In the genomic region with DNA sequence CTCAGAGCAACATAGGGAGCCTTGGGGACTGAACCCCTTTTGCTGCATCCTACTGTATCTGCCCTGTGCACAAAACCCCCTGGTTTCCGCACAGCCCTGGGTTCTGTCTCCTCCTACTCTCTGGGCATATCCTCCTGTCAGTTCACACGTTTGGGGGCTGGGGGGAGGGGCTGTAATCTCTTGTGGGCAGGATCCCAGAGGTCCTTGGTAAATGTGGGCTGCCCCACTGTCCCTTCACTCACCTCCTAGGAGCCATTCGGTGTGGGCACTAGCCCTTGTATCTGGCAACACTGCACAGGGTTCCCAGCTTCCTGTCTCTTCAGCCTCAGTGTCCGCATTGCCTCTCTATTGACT, we compare ENCODE assay signal across 23 cellular contexts.
DNase-seq lines count a peak whose midpoint lies in the region; ATAC-seq, FAIRE-seq and TF ChIP-seq lines count a peak whose summit lies in the region.
"Had no signal": no experiment of that assay in that cellular context is flagged by ENCODE, and none has a peak within 500 bp of the region (broad histone marks: within the 10 kb centered on the region; RNA-seq: fewer than 3 reads in every experiment).

No MANE protein-coding gene starts in this region.

- H2BK5ac ChIP-seq in H1 (ENCODE audit: low read depth, low read length), result no peak overlapping the region

- H3K27ac ChIP-seq in GM23338 (ENCODE audit: low read depth) (no peak overlapping the region), H1 (ENCODE audit: low read depth, low read length) (no peak overlapping the region), neural progenitor cell (no peak overlapping the region)
- H3K27ac ChIP-seq: RWPE1 had no signal

- no peak for TF ChIP-seq EP300 in H1 (IDR thresholded peaks at IDR 0.05; ENCODE audit: borderline replicate concordance in 1 of 2, low read depth in 2 of 2, low read length in 2 of 2)

- no peak for TF ChIP-seq CTCF in GM23338 (conservative IDR thresholded peaks at IDR 0.05; ENCODE audit: low read depth in 2 of 2)
- no peak for TF ChIP-seq CTCF in H1 (IDR thresholded peaks at IDR 0.05; ENCODE audit: control extremely low read depth in 1 of 3, insufficient read depth in 1 of 3, low read depth in 1 of 3, low read length in 3 of 3)
- TF ChIP-seq CTCF in neural progenitor cell (IDR thresholded peaks at IDR 0.05), result no peak

- peak; percentile 66 for ATAC-seq in GM23338
- no peak for ATAC-seq in HG02840 (IDR thresholded peaks at IDR 0.05; ENCODE audit: low FRiP score, unreplicated experiment)
- ATAC-seq: K562, Panc1 had no signal

- no peak overlapping the region for H2AK5ac ChIP-seq in H1 (ENCODE audit: low read depth, low read length)

- peak overlapping the region; percentile 83 for H2AFZ ChIP-seq in GM23338
- peak overlapping the region; percentile 97 for H2AFZ ChIP-seq in H1 (ENCODE audit: low read length)
- peak overlapping the region; percentile 97 for H2AFZ ChIP-seq in neural progenitor cell (replicated peaks)

- H3K27me3 Mint-ChIP-seq in GM23338 (ENCODE audit: insufficient read depth, low read depth, poor library complexity) (no peaks in the 10 kb centered on the region), neural progenitor cell (ENCODE audit: insufficient read depth, low read depth) (no peaks in the 10 kb centered on the region)
- no peaks in the 10 kb centered on the region for H3K27me3 Mint-ChIP-seq in activated naive CD8-positive, alpha-beta T cell treated with anti-CD3 and anti-CD28 coated beads for 36 hours

- POLR2A ChIA-PET in H1 (lab: Charles Lee; ENCODE audit: partially characterized antibody), result no interaction called here

- H3F3A ChIP-seq in GM23338 (replicated peaks; ENCODE audit: low read depth), result no peaks in the 10 kb centered on the region
- no peaks in the 10 kb centered on the region for H3F3A ChIP-seq in neural progenitor cell (ENCODE audit: low read depth)

- H3K4me1 Mint-ChIP-seq in GM23338 (peaks cover 4% of the 10 kb centered on the region), neural progenitor cell (peaks cover 5% of the 10 kb centered on the region)
- H3K4me1 Mint-ChIP-seq in activated naive CD8-positive, alpha-beta T cell treated with anti-CD3 and anti-CD28 coated beads for 36 hours, result no peaks in the 10 kb centered on the region
- H3K4me1 Mint-ChIP-seq: CD4-positive, alpha-beta memory T cell had no signal

- WGBS in H1 (ENCODE audit: extremely low coverage in 1 of 2, insufficient coverage in 1 of 2, insufficient read length in 1 of 2, insufficient replicate concordance in 2 of 2, low coverage in 1 of 2, low lambda C conversion rate in 2 of 2, missing lambda C conversion rate in 1 of 2), 2 experiments, result 62% methylated on average over 4 of the region's 4 CpGs; no CpG with 5 or more reads in 1 of the 2 experiments

- H4K91ac ChIP-seq in H1 (replicated peaks; ENCODE audit: insufficient read length, low read length), result no peak overlapping the region

- H3K9me3 ChIP-seq in H1 (ENCODE audit: insufficient read depth in 2 of 2, low read depth in 1 of 2, low read length in 1 of 2) (no peaks in the 10 kb centered on the region), neural progenitor cell (ENCODE audit: low read depth) (no peaks in the 10 kb centered on the region)

- no peaks in the 10 kb centered on the region for H3K79me2 ChIP-seq in GM23338 (replicated peaks; ENCODE audit: insufficient read depth)
- H3K79me2 ChIP-seq in H1 (ENCODE audit: control insufficient read depth in 1 of 2, insufficient read depth in 2 of 2, low read length in 2 of 2), result no peaks in the 10 kb centered on the region
- H3K79me2 ChIP-seq in neural progenitor cell (ENCODE audit: low read depth), result no peaks in the 10 kb centered on the region

- H3K27ac Mint-ChIP-seq in GM23338 (no peak overlapping the region), neural progenitor cell (peak overlapping the region; percentile 36)
- no peak overlapping the region for H3K27ac Mint-ChIP-seq in activated naive CD8-positive, alpha-beta T cell treated with anti-CD3 and anti-CD28 coated beads for 36 hours
- H3K27ac Mint-ChIP-seq: CD4-positive, alpha-beta memory T cell had no signal

- no peak overlapping the region for H3K4me3 ChIP-seq in GM23338
- H3K4me3 ChIP-seq in H1 (ENCODE audit: extremely low read depth in 1 of 4, insufficient read depth in 2 of 4, low read depth in 3 of 4, low read length in 4 of 4), result no peak overlapping the region
- no peak overlapping the region for H3K4me3 ChIP-seq in neural progenitor cell
- H3K4me3 ChIP-seq: K562 had no signal

- no peak overlapping the region for H4K5ac ChIP-seq in H1 (ENCODE audit: insufficient read length, low read depth, low read length)

- FAIRE-seq in H1 (lab: Jason Lieb, UNC) (no peak), H54 (lab: Jason Lieb, UNC) (no peak)
- FAIRE-seq: GM12891, HTR-8/SVneo, K562 had no signal

- H3K4ac ChIP-seq in H1 (replicated peaks; ENCODE audit: insufficient read length, low read depth, low read length), result no peak overlapping the region

- no peak overlapping the region for H2BK120ac ChIP-seq in H1 (replicated peaks; ENCODE audit: low read depth, low read length)

- H3K23me2 ChIP-seq in H1 (ENCODE audit: low read depth, low read length), result no peaks in the 10 kb centered on the region

- H2BK12ac ChIP-seq in H1 (ENCODE audit: low read depth, low read length), result no peak overlapping the region

- no peak overlapping the region for H3K23ac ChIP-seq in H1 (ENCODE audit: insufficient read length)

- DNase-seq in GM23338 (ENCODE audit: low spot score) (no peak), NCI-H1092 (lab: John Stamatoyannopoulos, UW) (peak; percentile 32), H1 (ENCODE audit: low read depth in 1 of 2, low spot score in 2 of 2) (no peak), neural progenitor cell (ENCODE audit: low spot score) (no peak), H54 (ENCODE audit: insufficient read length, low spot score) (no peak), NCI-H128 (lab: John Stamatoyannopoulos, UW; ENCODE audit: unreplicated experiment) (no peak)
- no peak for DNase-seq in activated naive CD8-positive, alpha-beta T cell treated with anti-CD3 and anti-CD28 coated beads for 36 hours
- DNase-seq: C1 segment of cervical spinal cord; CD4-positive, alpha-beta memory T cell; COR-L47; DMS53; EL; GDM1; Kasumi-1; NCI-H1417 treated with DMSO at 0.1 percent for 48 hours; NCI-H187 treated with DMSO at 0.1 percent for 48 hours; NCI-H446 had no signal

- H3K4me2 ChIP-seq in GM23338 (no peak overlapping the region), H1 (ENCODE audit: insufficient read depth in 1 of 2, low read depth in 2 of 2, low read length in 2 of 2) (no peak overlapping the region), neural progenitor cell (no peak overlapping the region)

- H3K9ac ChIP-seq in H1 (replicated peaks in 1 of 4; ENCODE audit: extremely low read depth in 1 of 4, low read depth in 3 of 4, low read length in 3 of 4), result no peak overlapping the region
- H3K9ac ChIP-seq in neural progenitor cell, result no peak overlapping the region

- no peaks in the 10 kb centered on the region for H3K79me1 ChIP-seq in H1 (ENCODE audit: low read depth, low read length)

- H3K14ac ChIP-seq in H1 (ENCODE audit: insufficient read length), result no peak overlapping the region

- H3K4me3 Mint-ChIP-seq in GM23338 (no peak overlapping the region), neural progenitor cell (no peak overlapping the region)
- H3K4me3 Mint-ChIP-seq in activated naive CD8-positive, alpha-beta T cell treated with anti-CD3 and anti-CD28 coated beads for 36 hours, result no peak overlapping the region

- H2BK20ac ChIP-seq in H1 (ENCODE audit: low read length), result no peak overlapping the region

- H3K4me1 ChIP-seq in GM23338 (ENCODE audit: insufficient read depth), result no peaks in the 10 kb centered on the region
- H3K4me1 ChIP-seq in H1 (replicated peaks in 1 of 4; ENCODE audit: control insufficient read depth in 3 of 4, insufficient read depth in 4 of 4, low read length in 3 of 4), result no peaks in the 10 kb centered on the region
- peaks cover 15% of the 10 kb centered on the region for H3K4me1 ChIP-seq in neural progenitor cell

- H3K36me3 Mint-ChIP-seq in GM23338 (ENCODE audit: low read depth) (no peaks in the 10 kb centered on the region), neural progenitor cell (no peaks in the 10 kb centered on the region)
- no peaks in the 10 kb centered on the region for H3K36me3 Mint-ChIP-seq in activated naive CD8-positive, alpha-beta T cell treated with anti-CD3 and anti-CD28 coated beads for 36 hours
- H3K36me3 Mint-ChIP-seq: CD4-positive, alpha-beta memory T cell had no signal

- H3K27me3 ChIP-seq in GM23338 (ENCODE audit: insufficient read depth) (no peaks in the 10 kb centered on the region), H1 (replicated peaks in 1 of 4; ENCODE audit: control insufficient read depth in 3 of 4, extremely low read depth in 1 of 4, insufficient read depth in 3 of 4, low read length in 3 of 4) (no peaks in the 10 kb centered on the region), neural progenitor cell (no peaks in the 10 kb centered on the region)

- H4K20me1 ChIP-seq in GM23338 (replicated peaks; ENCODE audit: insufficient read depth) (no peaks in the 10 kb centered on the region), H1 (replicated peaks in 1 of 2; ENCODE audit: control insufficient read depth in 1 of 2, insufficient read depth in 2 of 2, low read length in 2 of 2) (no peaks in the 10 kb centered on the region), neural progenitor cell (ENCODE audit: low read depth) (no peaks in the 10 kb centered on the region)

- H3K18ac ChIP-seq in H1 (ENCODE audit: extremely low read depth, low read length), result no peak overlapping the region

- no peaks in the 10 kb centered on the region for H3K36me3 ChIP-seq in GM23338 (ENCODE audit: insufficient read depth)
- H3K36me3 ChIP-seq in H1 (ENCODE audit: control insufficient read depth in 2 of 4, insufficient read depth in 4 of 4, low read length in 3 of 4), result no peaks in the 10 kb centered on the region
- no peaks in the 10 kb centered on the region for H3K36me3 ChIP-seq in neural progenitor cell

- TF ChIP-seq POLR2A in H1 (IDR thresholded peaks at IDR 0.05; ENCODE audit: control extremely low read depth in 1 of 2, low read depth in 2 of 2, low read length in 2 of 2) (no peak), H54 (IDR thresholded peaks at IDR 0.05; ENCODE audit: low read depth, low read length) (no peak)

- TF ChIP-seq RAD21 in H1 (IDR thresholded peaks at IDR 0.05 in 1 of 2, conservative IDR thresholded peaks at IDR 0.05 in 1 of 2; ENCODE audit: low read depth in 2 of 2, low read length in 2 of 2), result no peak

- peak overlapping the region; percentile 72; the same call in 1 of the 2 replicates for H4K8ac ChIP-seq in H1 (ENCODE audit: extremely low read depth, insufficient read depth, low read length)

- H3K9me2 ChIP-seq in GM23338 (ENCODE audit: insufficient read depth), result no peaks in the 10 kb centered on the region

- no peak overlapping the region for H3K56ac ChIP-seq in H1 (replicated peaks; ENCODE audit: insufficient read length, low read depth, low read length)

- no peaks in the 10 kb centered on the region for H3K9me3 Mint-ChIP-seq in GM23338
- peaks cover 8% of the 10 kb centered on the region for H3K9me3 Mint-ChIP-seq in neural progenitor cell
- H3K9me3 Mint-ChIP-seq in activated naive CD8-positive, alpha-beta T cell treated with anti-CD3 and anti-CD28 coated beads for 36 hours, result no peaks in the 10 kb centered on the region

- no peak overlapping the region for H2BK15ac ChIP-seq in H1 (ENCODE audit: low read length)

- CTCF ChIA-PET in H1 (lab: Charles Lee; ENCODE audit: partially characterized antibody), result interaction anchor here (1.6 kb wide), 1 partner anchor 77 kb away, joined by 3 read pairs; no protein-coding TSS in a partner anchor

TF ChIP-seq in H1, 55 proteins besides CTCF, POLR2A, EP300 and RAD21 (continues in another document):
- no peak for TF ChIP-seq SP4 (IDR thresholded peaks at IDR 0.05; ENCODE audit: low read length)
